Comparison of ENCODE assay signal across 25 cellular contexts in genomic region chr10:63812491-63812890, GRCh38.
"Had no signal": no experiment of that assay in that cellular context is flagged by ENCODE, and none has a peak within 500 bp of the region (broad histone marks: within the 10 kb centered on the region; RNA-seq: fewer than 3 reads in every experiment).

No MANE protein-coding gene starts in this region.

- H3K4me1 Mint-ChIP-seq: naive thymus-derived CD4-positive, alpha-beta T cell; neural crest cell; stimulated activated naive B cell treated with anti-CD40 and anti-IgM and Interleukin-4, amounts not matched to agents 10 μg/mL and 1 μg/mL and 100 μg/mL, for 72 hours had no signal

- H3K4me3 Mint-ChIP-seq: activated naive CD8-positive, alpha-beta T cell; effector memory CD8-positive, alpha-beta T cell; naive thymus-derived CD4-positive, alpha-beta T cell; neural crest cell; stimulated activated naive B cell treated with anti-CD40 and anti-IgM and Interleukin-4, amounts not matched to agents 10 μg/mL and 1 μg/mL and 100 μg/mL, for 72 hours had no signal

- H3K9ac ChIP-seq: parathyroid adenoma had no signal

- H3K36me3 ChIP-seq: adrenal gland, ascending aorta, right atrium auricular region, suprapubic skin, tibial artery, upper lobe of right lung had no signal

- H3K4me3 ChIP-seq: adrenal gland, ascending aorta, coronary artery, right atrium auricular region, suprapubic skin, tibial artery, upper lobe of right lung had no signal

- H3K36me3 Mint-ChIP-seq: activated naive CD8-positive, alpha-beta T cell; stimulated activated naive B cell treated with anti-CD40 and anti-IgM and Interleukin-4, amounts not matched to agents 10 μg/mL and 1 μg/mL and 100 μg/mL, for 72 hours had no signal

- H3K9me3 Mint-ChIP-seq: effector memory CD8-positive, alpha-beta T cell had no signal

- H3K27ac Mint-ChIP-seq: activated naive CD8-positive, alpha-beta T cell; effector memory CD8-positive, alpha-beta T cell; naive thymus-derived CD4-positive, alpha-beta T cell; stimulated activated naive B cell treated with anti-CD40 and anti-IgM and Interleukin-4, amounts not matched to agents 10 μg/mL and 1 μg/mL and 100 μg/mL, for 72 hours had no signal

- H3K79me2 ChIP-seq: parathyroid adenoma had no signal

- H3K4me1 ChIP-seq: adrenal gland, ascending aorta, parathyroid adenoma, right atrium auricular region, suprapubic skin, tibial artery, upper lobe of right lung had no signal

- DNase-seq: activated CD4-positive, alpha-beta T cell treated with anti-CD3 and anti-CD28 coated beads for 4 hours; activated CD4-positive, alpha-beta T cell treated with anti-CD3 and anti-CD28 coated beads, Interleukin-2, amount 50 U/mL, for 4 hours; activated effector memory CD4-positive, alpha-beta T cell treated with Interleukin-2 at 50 U/mL for 16 hours; activated naive CD4-positive, alpha-beta T cell treated with Interleukin-2 at 50 U/mL for 16 hours; activated T-cell treated with anti-CD3 and anti-CD28 coated beads for 4 hours; adrenal gland; effector memory CD8-positive, alpha-beta T cell; erythroblast; left cardiac atrium; left ventricle myocardium superior; mammary epithelial cell; naive thymus-derived CD4-positive, alpha-beta T cell; nucleus accumbens; stimulated activated CD4-positive, alpha-beta T cell treated with anti-CD3 and anti-CD28 coated beads, Interleukin-15, amount 100 ng/mL, for 24 hours; stimulated activated CD4-positive, alpha-beta T cell treated with anti-CD3 and anti-CD28 coated beads, Interleukin-2, amount 100 ng/mL, for 24 hours; stimulated activated naive B cell treated with anti-CD40 and anti-IgM and Interleukin-4, amounts not matched to agents 10 μg/mL and 1 μg/mL and 100 μg/mL, for 72 hours; tibial artery; upper lobe of right lung had no signal

- H2AFZ ChIP-seq: parathyroid adenoma had no signal

- H3K27me3 ChIP-seq: adrenal gland, ascending aorta, right atrium auricular region, suprapubic skin, tibial artery, upper lobe of right lung had no signal

- H3K27ac ChIP-seq: adrenal gland, ascending aorta, coronary artery, parathyroid adenoma, right atrium auricular region, suprapubic skin, tibial artery, upper lobe of right lung had no signal

- H3K9me3 ChIP-seq: adrenal gland, ascending aorta, suprapubic skin, tibial artery, upper lobe of right lung had no signal
